19 cellular contexts compared by ENCODE assay signal in genomic region chr11:129943036-129943435, GRCh38. TPM values are rescaled to one million over a fixed set of nuclear protein-coding genes. Genes with fewer than 3 reads are reported as not detected.
DNase-seq lines count a peak whose midpoint lies in the region; ATAC-seq and TF ChIP-seq lines count a peak whose summit lies in the region.
"Had no signal": no experiment of that assay in that cellular context is flagged by ENCODE, and none has a peak within 500 bp of the region (broad histone marks: within the 10 kb centered on the region; RNA-seq: fewer than 3 reads in every experiment).

No MANE protein-coding gene starts in this region.

- no peak overlapping the region for H3K9ac ChIP-seq in OCI-LY1 (ENCODE audit: low read length)
- H3K9ac ChIP-seq: BLaER1 had no signal

- H3K9me3 ChIP-seq in DOHH2 (ENCODE audit: control insufficient read depth, insufficient read depth, low read length) (no peaks in the 10 kb centered on the region), OCI-LY1 (ENCODE audit: low read length) (no peaks in the 10 kb centered on the region)

- H3K36me3 Mint-ChIP-seq in nephron (ENCODE audit: low read depth) (peaks cover 46% of the 10 kb centered on the region), nephron progenitor cell (ENCODE audit: low read depth) (peaks cover 53% of the 10 kb centered on the region)

- intact Hi-C loops in lower leg skin (cut with DNase I; ENCODE audit: low total_unique reads): no loop called here

- no peak for DNase-seq in activated T-cell treated with anti-CD3 and anti-CD28 coated beads, Interleukin-2, amount 50 U/mL, for 1 hour
- DNase-seq in nephron progenitor cell (no peak), lower leg skin (ENCODE audit: low spot score in 2 of 2) (no peak)
- DNase-seq: Calu3; CD4-positive, alpha-beta memory T cell; DMS79; GOT3; NCI-H1105; NCI-H2227 treated with DMSO at 0.1 percent for 48 hours; NCI-H510A treated with DMSO at 0.1 percent for 48 hours; NCI-H774; PC-9 had no signal

- H3K27ac Mint-ChIP-seq in nephron (peak overlapping the region in 2 of 3 experiments; percentile 49 to 90), nephron progenitor cell (no peak overlapping the region)

- H3K9me3 Mint-ChIP-seq in nephron (no peaks in the 10 kb centered on the region), nephron progenitor cell (no peaks in the 10 kb centered on the region)
- H3K9me3 Mint-ChIP-seq: CD4-positive, alpha-beta memory T cell had no signal

- H3K4me2 ChIP-seq in DOHH2 (ENCODE audit: low read length) (peak overlapping the region; percentile 67), OCI-LY1 (ENCODE audit: low read length) (peak overlapping the region; percentile 32)
- H3K4me2 ChIP-seq: BLaER1, PC-9 had no signal

- H3K4me1 ChIP-seq in DOHH2 (ENCODE audit: control insufficient read depth, low read length) (peaks cover 86% of the 10 kb centered on the region), OCI-LY1 (ENCODE audit: insufficient read depth, low read length, severe bottlenecking) (peaks cover 78% of the 10 kb centered on the region)

- H3F3A ChIP-seq in DOHH2 (ENCODE audit: control insufficient read depth, insufficient read depth) (peaks cover 10% of the 10 kb centered on the region; the same call in 1 of the 2 replicates), OCI-LY1 (ENCODE audit: insufficient read depth, low read length) (no peaks in the 10 kb centered on the region)

- H3K4me3 Mint-ChIP-seq in nephron (no peak overlapping the region), nephron progenitor cell (no peak overlapping the region)
- H3K4me3 Mint-ChIP-seq: CD4-positive, alpha-beta memory T cell had no signal

- TF ChIP-seq CTCF in DOHH2 (IDR thresholded peaks at IDR 0.05; ENCODE audit: low read depth, low read length, poor library complexity, severe bottlenecking) (no peak), OCI-LY1 (IDR thresholded peaks at IDR 0.05; ENCODE audit: low read length) (no peak), nephron (IDR thresholded peaks at IDR 0.05; ENCODE audit: unreplicated experiment in 3 of 3) (no peak), nephron progenitor cell (IDR thresholded peaks at IDR 0.05) (no peak), lower leg skin (IDR thresholded peaks at IDR 0.05) (no peak)

- TF ChIP-seq POLR2A in lower leg skin (IDR thresholded peaks at IDR 0.05): no peak

- H4K20me1 ChIP-seq in DOHH2 (ENCODE audit: control insufficient read depth, insufficient read depth, low read depth, low read length) (no peaks in the 10 kb centered on the region), OCI-LY1 (ENCODE audit: insufficient read depth, low read length) (no peaks in the 10 kb centered on the region)
- H4K20me1 ChIP-seq: BLaER1 had no signal

- H3K27ac ChIP-seq in DOHH2 (ENCODE audit: low read depth, low read length): 0 out of 2 replicates have a peak overlapping the region, but pooled peaks have one; percentile 9
- no peak overlapping the region for H3K27ac ChIP-seq in OCI-LY1 (ENCODE audit: low read depth, low read length, poor library complexity, severe bottlenecking)
- H3K27ac ChIP-seq: BLaER1, PC-9, RWPE1 had no signal

- H3K79me2 ChIP-seq in DOHH2 (ENCODE audit: control insufficient read depth, low read length): peaks cover 83% of the 10 kb centered on the region
- H3K79me2 ChIP-seq in OCI-LY1 (ENCODE audit: insufficient read depth, low read length): peaks cover 46% of the 10 kb centered on the region

- peaks cover 10% of the 10 kb centered on the region for H3K4me1 Mint-ChIP-seq in nephron
- H3K4me1 Mint-ChIP-seq in nephron progenitor cell: peaks cover 24% of the 10 kb centered on the region
- H3K4me1 Mint-ChIP-seq: CD4-positive, alpha-beta memory T cell had no signal

- H3K27me3 ChIP-seq in DOHH2 (ENCODE audit: control insufficient read depth, low read length) (no peaks in the 10 kb centered on the region), OCI-LY1 (ENCODE audit: insufficient read depth, low read length) (no peaks in the 10 kb centered on the region)
- H3K27me3 ChIP-seq: BLaER1 had no signal

- H3K36me3 ChIP-seq in DOHH2 (ENCODE audit: control insufficient read depth, low read length) (peaks cover 80% of the 10 kb centered on the region), OCI-LY1 (ENCODE audit: insufficient read depth, low read length) (peaks cover 74% of the 10 kb centered on the region)

- no peak overlapping the region for H2AFZ ChIP-seq in OCI-LY1 (ENCODE audit: low read length)
- H2AFZ ChIP-seq: PC-9 had no signal

- H3K27me3 Mint-ChIP-seq in nephron (ENCODE audit: low read depth) (no peaks in the 10 kb centered on the region), nephron progenitor cell (ENCODE audit: low read depth, poor library complexity) (peaks cover 4% of the 10 kb centered on the region)
- H3K27me3 Mint-ChIP-seq: CD4-positive, alpha-beta memory T cell had no signal

- peak; percentile 79 for ATAC-seq in esophagus mucosa
- ATAC-seq: HCT116 had no signal

- H3K4me3 ChIP-seq in DOHH2 (ENCODE audit: low read length) (peak overlapping the region; percentile 42), OCI-LY1 (ENCODE audit: low read depth, low read length, poor library complexity, severe bottlenecking) (peak overlapping the region; percentile 31), lower leg skin (ENCODE audit: low read depth, poor library complexity, severe bottlenecking) (no peak overlapping the region)
- H3K4me3 ChIP-seq: BLaER1, PC-9 had no signal

- no peaks in the 10 kb centered on the region for H3K9me2 ChIP-seq in DOHH2 (replicated peaks; ENCODE audit: control insufficient read depth, low read length)
- no peaks in the 10 kb centered on the region for H3K9me2 ChIP-seq in OCI-LY1 (ENCODE audit: low read depth, low read length)

RNA-seq across cellular contexts. Expression of gene NFRKB, which starts 47.7 kb away (rescaled TPM):
- total RNA-seq in esophagus mucosa (14.3 TPM), lower leg skin (10 to 100 TPM; 41.9 to 57.1 (median 53.2) TPM)

RNA-seq across cellular contexts. Expression of gene PRDM10, which starts 59.6 kb away (rescaled TPM):
- total RNA-seq in esophagus mucosa (10.0 TPM), lower leg skin (10 to 100 TPM in 2 of 4 donors, 1 to 10 TPM in 2; 6.7 to 13.0 (median 9.1) TPM)
